Comparison of ENCODE assay signal across 21 cellular contexts in genomic region chr1:10782491-10783244, GRCh38. TPM values are rescaled to one million over a fixed set of nuclear protein-coding genes. Genes with fewer than 3 reads are reported as not detected.
DNase-seq lines count a peak whose midpoint lies in the region; ATAC-seq and TF ChIP-seq lines count a peak whose summit lies in the region.
"Had no signal": no experiment of that assay in that cellular context is flagged by ENCODE, and none has a peak within 500 bp of the region (broad histone marks: within the 10 kb centered on the region; RNA-seq: fewer than 3 reads in every experiment).

No MANE protein-coding gene starts in this region.

- H3K4me3 Mint-ChIP-seq in progenitor cell of endocrine pancreas (ENCODE audit: low read depth) = no peak overlapping the region
- H3K4me3 Mint-ChIP-seq: B cell, CD14-positive monocyte, HFFc6 had no signal

- H3K36me3 ChIP-seq in lower lobe of right lung (no peaks in the 10 kb centered on the region), brain microvascular endothelial cell (replicated peaks) (no peaks in the 10 kb centered on the region)
- H3K36me3 ChIP-seq: SJSA1 had no signal

- TF ChIP-seq CTCF in lower lobe of right lung (IDR thresholded peaks at IDR 0.05) (no peak), progenitor cell of endocrine pancreas (IDR thresholded peaks at IDR 0.05; ENCODE audit: unreplicated experiment) (no peak), brain microvascular endothelial cell (IDR thresholded peaks at IDR 0.05; ENCODE audit: low read depth, low read length, missing control alignments) (no peak)

- H3K4me1 Mint-ChIP-seq in progenitor cell of endocrine pancreas (ENCODE audit: low read depth) = peaks cover 4% of the 10 kb centered on the region
- H3K4me1 Mint-ChIP-seq: B cell, CD14-positive monocyte had no signal

- ATAC-seq in lower lobe of right lung = no peak
- ATAC-seq in HG03196 (IDR thresholded peaks at IDR 0.05; ENCODE audit: unreplicated experiment) = no peak

- peak; percentile 21 for DNase-seq in Ammon's horn (ENCODE audit: low spot score)
- peak; percentile 45 for DNase-seq in astrocyte of the hippocampus (ENCODE audit: low read depth, low spot score)
- DNase-seq in lower lobe of right lung = peak; percentile 33
- DNase-seq in progenitor cell of endocrine pancreas (ENCODE audit: low spot score, unreplicated experiment) = no peak
- DNase-seq in brain microvascular endothelial cell = no peak
- DNase-seq in dedifferentiated amniotic fluid mesenchymal stem cell (ENCODE audit: extremely low spot score) = no peak
- no peak for DNase-seq in stimulated activated CD4-positive, alpha-beta T cell treated with anti-CD3 and anti-CD28 coated beads, Interleukin-1b, Interleukin-23, amount 100 ng/mL, for 48 hours
- DNase-seq: DMS53, GF-D8, HFFc6, KBM-7, NCI-H1105 treated with DMSO at 0.1 percent for 48 hours, NCI-H2029 treated with DMSO at 0.1 percent for 48 hours, NCI-H226, NCI-H510A treated with DMSO at 0.1 percent for 48 hours, NCI-H82, OCI-M1 had no signal

- H3K9me3 ChIP-seq in lower lobe of right lung = no peaks in the 10 kb centered on the region
- H3K9me3 ChIP-seq: SJSA1 had no signal

- H3K27me3 ChIP-seq in lower lobe of right lung (ENCODE audit: low read depth) (no peaks in the 10 kb centered on the region), brain microvascular endothelial cell (replicated peaks) (peaks cover 9% of the 10 kb centered on the region)

- no peak overlapping the region for H3K27ac ChIP-seq in lower lobe of right lung
- no peak overlapping the region for H3K27ac ChIP-seq in brain microvascular endothelial cell
- H3K27ac ChIP-seq: SJSA1 had no signal

- intact Hi-C loops in lower lobe of right lung (cut with DNase I) = no loop called here

- peaks cover 11% of the 10 kb centered on the region for H3K27me3 Mint-ChIP-seq in progenitor cell of endocrine pancreas

- no peaks in the 10 kb centered on the region for H3K9me3 Mint-ChIP-seq in progenitor cell of endocrine pancreas (ENCODE audit: low read depth)
- H3K9me3 Mint-ChIP-seq: CD14-positive monocyte, HFFc6 had no signal

- in situ Hi-C loops in brain microvascular endothelial cell (cut with HindIII; ENCODE audit: low pct_ligation_motif_present, low sequenced_read_pairs) = no loop called here

- H3K4me1 ChIP-seq in lower lobe of right lung = peaks cover 18% of the 10 kb centered on the region
- H3K4me1 ChIP-seq: SJSA1 had no signal

- H3K4me3 ChIP-seq in lower lobe of right lung = no peak overlapping the region
- no peak overlapping the region for H3K4me3 ChIP-seq in brain microvascular endothelial cell (ENCODE audit: low read depth, low read length)
- H3K4me3 ChIP-seq: SJSA1 had no signal

- H3K27ac Mint-ChIP-seq in progenitor cell of endocrine pancreas = peak overlapping the region; percentile 43
- H3K27ac Mint-ChIP-seq: B cell, CD14-positive monocyte, HFFc6 had no signal

- H3K36me3 Mint-ChIP-seq in progenitor cell of endocrine pancreas (ENCODE audit: insufficient read depth) = no peaks in the 10 kb centered on the region
- H3K36me3 Mint-ChIP-seq: CD14-positive monocyte had no signal

RNA-seq across cellular contexts. Expression of gene CASZ1, which starts 13.8 kb away (rescaled TPM):
- 47.5 TPM for total RNA-seq in lower lobe of right lung
- 23.6 and 28.5 TPM in 2 replicates for total RNA-seq in progenitor cell of endocrine pancreas

Comparison
In these comparisons a context has a peak if more than half of its experiments do, and no peak if none do; other contexts are left out.
1. DNase-seq: peak in Ammon's horn (single experiment), astrocyte of the hippocampus (single experiment) and lower lobe of right lung (single experiment); none in progenitor cell of endocrine pancreas (single experiment), brain microvascular endothelial cell (single experiment), dedifferentiated amniotic fluid mesenchymal stem cell (single experiment) and stimulated activated CD4-positive, alpha-beta T cell treated with anti-CD3 and anti-CD28 coated beads, Interleukin-1b, Interleukin-23, amount 100 ng/mL, for 48 hours (single experiment).